Comparison of ENCODE assay signal across 7 cellular contexts in the genomic region with DNA sequence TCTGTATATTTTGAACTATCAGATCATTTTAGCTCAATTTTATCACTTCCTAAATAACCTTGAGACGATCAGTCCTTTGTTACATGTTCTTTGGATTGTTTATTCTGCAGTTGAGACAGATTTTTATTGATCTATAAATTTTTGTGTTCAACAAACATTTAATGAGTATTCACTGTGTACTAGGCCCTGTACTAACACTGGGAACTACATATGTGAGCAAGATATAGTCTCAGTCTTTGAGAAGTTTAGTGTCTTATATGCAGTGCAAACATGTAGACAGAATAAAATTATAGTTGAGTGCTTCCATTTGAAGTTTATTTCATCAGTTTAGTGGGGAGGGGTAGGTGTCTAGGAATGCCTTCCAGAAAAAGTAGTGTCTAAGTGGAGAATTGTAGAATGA. TPM values are rescaled to one million over a fixed set of nuclear protein-coding genes. Genes with fewer than 3 reads are reported as not detected.
DNase-seq lines count a peak whose midpoint lies in the region; ATAC-seq, FAIRE-seq and TF ChIP-seq lines count a peak whose summit lies in the region.
"Not testable (repeated sequence)": the region's sequence is repeated elsewhere in the genome, so short reads cannot be mapped to it uniquely, and the experiment has no call there.

No MANE protein-coding gene starts in this region.

- ATAC-seq in PC-3 (peak; percentile 69), body of pancreas (peak; percentile 18), left ventricle myocardium superior (peak; percentile 30), left colon (peak; percentile 56)

- BruUV-seq in PC-3 (replicated peaks; lab: Mats Ljungman, UMichigan): not testable (repeated sequence)

- H3K4me2 ChIP-seq in PC-3 (ENCODE audit: low read length): not testable (repeated sequence)

- not testable (repeated sequence) for H3K36me3 ChIP-seq in PC-3 (ENCODE audit: low read depth, low read length); body of pancreas (replicated peaks in 1 of 2; ENCODE audit: insufficient read depth in 1 of 2, low read depth in 2 of 2); small intestine (ENCODE audit: control insufficient read depth in 2 of 2, insufficient read depth in 2 of 2, low read length in 2 of 2)

- WGBS in body of pancreas, 2 donors: no CpG with 5 or more reads among the region's 1 CpG
- WGBS in small intestine, 3 donors: no CpG with 5 or more reads among the region's 1 CpG

- TF ChIP-seq POLR2A in body of pancreas (IDR thresholded peaks at IDR 0.05): not testable (repeated sequence)

- peak; percentile 88 for FAIRE-seq in A204.1 (lab: Jason Lieb, UNC)
- peak; percentile 58 for FAIRE-seq in G401.6 (lab: Jason Lieb, UNC)
- peak; percentile 36 for FAIRE-seq in small intestine (lab: Jason Lieb, UNC)

- H3K79me2 ChIP-seq in PC-3 (ENCODE audit: low read length): not testable (repeated sequence)

- H3K4me3 ChIP-seq in PC-3 (ENCODE audit: low read length); body of pancreas; small intestine (ENCODE audit: low read depth in 1 of 2, low read length in 2 of 2): not testable (repeated sequence)

- not testable (repeated sequence) for H3F3A ChIP-seq in PC-3 (ENCODE audit: low read length, unreplicated experiment)

- H2AFZ ChIP-seq in PC-3 (ENCODE audit: low read length): not testable (repeated sequence)

- not testable (repeated sequence) for H3K27ac ChIP-seq in PC-3 (ENCODE audit: low read length); body of pancreas; small intestine (ENCODE audit: low read depth in 1 of 2, low read length in 1 of 2)

- H3K9me3 ChIP-seq in PC-3 (ENCODE audit: low read length); body of pancreas; small intestine (ENCODE audit: control insufficient read depth, low read depth): not testable (repeated sequence)

- DNase-seq in PC-3, body of pancreas, left ventricle myocardium superior, left colon, small intestine: not testable (repeated sequence)

- TF ChIP-seq CTCF in PC-3 (conservative IDR thresholded peaks at IDR 0.05; ENCODE audit: low read depth, low read length); body of pancreas (IDR thresholded peaks at IDR 0.05): not testable (repeated sequence)

- not testable (repeated sequence) for H4K20me1 ChIP-seq in PC-3 (ENCODE audit: low read length)

- H3K4me1 ChIP-seq in PC-3 (ENCODE audit: insufficient read depth, low read length); body of pancreas; small intestine (ENCODE audit: control insufficient read depth in 2 of 2, insufficient read depth in 1 of 2, low read depth in 1 of 2, low read length in 1 of 2): not testable (repeated sequence)

- intact Hi-C loops in PC-3 (cut with micrococcal nuclease); body of pancreas (cut with DNase I); left ventricle myocardium superior (cut with micrococcal nuclease); left colon (cut with DNase I, micrococcal nuclease): not testable (repeated sequence)

- CTCF ChIA-PET in PC-3 (lab: Charles Lee): not testable (repeated sequence)

- POLR2A ChIA-PET in PC-3 (lab: Charles Lee; ENCODE audit: unreplicated experiment): not testable (repeated sequence)

- not testable (repeated sequence) for H3K27me3 ChIP-seq in PC-3 (ENCODE audit: low read length); body of pancreas; small intestine (ENCODE audit: control insufficient read depth in 2 of 2, insufficient read depth in 2 of 2, low read length in 2 of 2)

- H3K9me2 ChIP-seq in PC-3 (replicated peaks; ENCODE audit: low read length): not testable (repeated sequence)

- H3K9ac ChIP-seq in PC-3 (ENCODE audit: low read length): not testable (repeated sequence)

RNA-seq across cellular contexts. Expression of a gene that starts 39.5 kb away (rescaled TPM):
- total RNA-seq in PC-3 (2014; rRNA removed): 1.8 and 11.1 TPM in 2 replicates
- 10 to 100 TPM in 1 of 2 donors, 1 to 10 TPM in 1; 5.7 to 16.2 TPM for total RNA-seq in body of pancreas
- total RNA-seq in left ventricle myocardium superior: 17.8 TPM
- total RNA-seq in left colon: 10 to 100 TPM; 10.4 to 11.1 TPM
- 1 to 10 TPM; 2.7 to 6.6 (median 3.1) TPM for polyA plus RNA-seq in small intestine

Comparison
In these comparisons a context has a peak if more than half of its experiments do, and no peak if none do; other contexts are left out.
1. ATAC-seq: peak in every context shown above with its lines; median percentile 69 in PC-3; 56 in left colon; 30 in left ventricle myocardium superior; 18 in body of pancreas.